Comparison of ENCODE assay signal across 3 cellular contexts in the genomic region with DNA sequence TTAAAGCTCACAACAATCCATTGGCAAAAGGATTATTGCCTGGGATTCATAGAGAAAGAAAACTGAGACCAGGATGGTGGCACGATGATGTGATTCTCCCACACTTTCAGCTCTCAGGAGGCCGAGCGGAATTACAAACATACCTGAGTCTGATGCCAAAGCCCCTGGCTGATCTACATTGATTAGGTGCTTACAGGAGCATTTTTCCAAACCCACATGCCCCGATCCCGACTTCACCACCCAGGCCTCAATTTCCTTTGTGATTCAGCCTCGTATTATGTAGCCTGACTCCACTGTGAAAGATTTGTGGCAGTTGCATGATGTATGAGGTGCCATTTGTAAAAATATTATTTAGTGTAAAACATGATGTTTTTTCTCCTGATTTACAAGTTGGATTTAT.
TF ChIP-seq lines count a peak whose summit lies in the region.

No MANE protein-coding gene starts in this region.

TF ChIP-seq in SK-N-SH, 30 proteins besides CTCF, POLR2A, EP300 and RAD21:
- TF ChIP-seq, protein P1, sequence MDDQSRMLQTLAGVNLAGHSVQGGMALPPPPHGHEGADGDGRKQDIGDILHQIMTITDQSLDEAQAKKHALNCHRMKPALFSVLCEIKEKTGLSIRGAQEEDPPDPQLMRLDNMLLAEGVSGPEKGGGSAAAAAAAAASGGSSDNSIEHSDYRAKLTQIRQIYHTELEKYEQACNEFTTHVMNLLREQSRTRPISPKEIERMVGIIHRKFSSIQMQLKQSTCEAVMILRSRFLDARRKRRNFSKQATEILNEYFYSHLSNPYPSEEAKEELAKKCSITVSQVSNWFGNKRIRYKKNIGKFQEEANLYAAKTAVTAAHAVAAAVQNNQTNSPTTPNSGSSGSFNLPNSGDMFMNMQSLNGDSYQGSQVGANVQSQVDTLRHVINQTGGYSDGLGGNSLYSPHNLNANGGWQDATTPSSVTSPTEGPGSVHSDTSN (IDR thresholded peaks at IDR 0.05), result peak; percentile 70
- peak; percentile 20; the same call in 1 of the 2 replicates for TF ChIP-seq TCF12 (IDR thresholded peaks at IDR 0.05)
- TF ChIP-seq MEF2A (IDR thresholded peaks at IDR 0.05; ENCODE audit: borderline replicate concordance, low read depth), result no peak
TF ChIP-seq in SK-N-SH: peak in this region for 2.

TF ChIP-seq in SK-N-SH treated with all-trans-retinoic acid at 6 μM for 48 hours, 23 proteins besides CTCF, POLR2A, EP300 and RAD21:
- TF ChIP-seq, protein P2, sequence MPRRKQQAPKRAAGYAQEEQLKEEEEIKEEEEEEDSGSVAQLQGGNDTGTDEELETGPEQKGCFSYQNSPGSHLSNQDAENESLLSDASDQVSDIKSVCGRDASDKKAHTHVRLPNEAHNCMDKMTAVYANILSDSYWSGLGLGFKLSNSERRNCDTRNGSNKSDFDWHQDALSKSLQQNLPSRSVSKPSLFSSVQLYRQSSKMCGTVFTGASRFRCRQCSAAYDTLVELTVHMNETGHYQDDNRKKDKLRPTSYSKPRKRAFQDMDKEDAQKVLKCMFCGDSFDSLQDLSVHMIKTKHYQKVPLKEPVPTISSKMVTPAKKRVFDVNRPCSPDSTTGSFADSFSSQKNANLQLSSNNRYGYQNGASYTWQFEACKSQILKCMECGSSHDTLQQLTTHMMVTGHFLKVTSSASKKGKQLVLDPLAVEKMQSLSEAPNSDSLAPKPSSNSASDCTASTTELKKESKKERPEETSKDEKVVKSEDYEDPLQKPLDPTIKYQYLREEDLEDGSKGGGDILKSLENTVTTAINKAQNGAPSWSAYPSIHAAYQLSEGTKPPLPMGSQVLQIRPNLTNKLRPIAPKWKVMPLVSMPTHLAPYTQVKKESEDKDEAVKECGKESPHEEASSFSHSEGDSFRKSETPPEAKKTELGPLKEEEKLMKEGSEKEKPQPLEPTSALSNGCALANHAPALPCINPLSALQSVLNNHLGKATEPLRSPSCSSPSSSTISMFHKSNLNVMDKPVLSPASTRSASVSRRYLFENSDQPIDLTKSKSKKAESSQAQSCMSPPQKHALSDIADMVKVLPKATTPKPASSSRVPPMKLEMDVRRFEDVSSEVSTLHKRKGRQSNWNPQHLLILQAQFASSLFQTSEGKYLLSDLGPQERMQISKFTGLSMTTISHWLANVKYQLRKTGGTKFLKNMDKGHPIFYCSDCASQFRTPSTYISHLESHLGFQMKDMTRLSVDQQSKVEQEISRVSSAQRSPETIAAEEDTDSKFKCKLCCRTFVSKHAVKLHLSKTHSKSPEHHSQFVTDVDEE (CRISPR knock-in tag; IDR thresholded peaks at IDR 0.05), result no peak
- TF ChIP-seq OSR1 (CRISPR knock-in tag; IDR thresholded peaks at IDR 0.05) (no peak), RARB (CRISPR knock-in tag; IDR thresholded peaks at IDR 0.05) (no peak), ISL1 (CRISPR knock-in tag; IDR thresholded peaks at IDR 0.05) (no peak), ESRRG (CRISPR knock-in tag; IDR thresholded peaks at IDR 0.05) (no peak), ZNF8 (CRISPR knock-in tag; IDR thresholded peaks at IDR 0.05) (no peak), ZNF565 (CRISPR knock-in tag; conservative IDR thresholded peaks at IDR 0.05; ENCODE audit: low read depth) (no peak), ZFP3 (CRISPR knock-in tag; IDR thresholded peaks at IDR 0.05) (no peak), BACH2 (CRISPR knock-in tag; IDR thresholded peaks at IDR 0.05; ENCODE audit: borderline replicate concordance) (no peak), ZFP30 (CRISPR knock-in tag; IDR thresholded peaks at IDR 0.05) (no peak), ZC3H10 (CRISPR knock-in tag; IDR thresholded peaks at IDR 0.05) (no peak)
TF ChIP-seq in SK-N-SH treated with all-trans-retinoic acid at 6 μM for 48 hours: peak in this region for 0.

TF ChIP-seq in IMR-90, 13 proteins besides CTCF, POLR2A, EP300 and RAD21 (continued from another document):
- TF ChIP-seq, protein P3, sequence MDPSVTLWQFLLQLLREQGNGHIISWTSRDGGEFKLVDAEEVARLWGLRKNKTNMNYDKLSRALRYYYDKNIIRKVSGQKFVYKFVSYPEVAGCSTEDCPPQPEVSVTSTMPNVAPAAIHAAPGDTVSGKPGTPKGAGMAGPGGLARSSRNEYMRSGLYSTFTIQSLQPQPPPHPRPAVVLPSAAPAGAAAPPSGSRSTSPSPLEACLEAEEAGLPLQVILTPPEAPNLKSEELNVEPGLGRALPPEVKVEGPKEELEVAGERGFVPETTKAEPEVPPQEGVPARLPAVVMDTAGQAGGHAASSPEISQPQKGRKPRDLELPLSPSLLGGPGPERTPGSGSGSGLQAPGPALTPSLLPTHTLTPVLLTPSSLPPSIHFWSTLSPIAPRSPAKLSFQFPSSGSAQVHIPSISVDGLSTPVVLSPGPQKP (IDR thresholded peaks at IDR 0.05; ENCODE audit: borderline replicate concordance, low read depth, low read length), result no peak
- TF ChIP-seq, protein P4, sequence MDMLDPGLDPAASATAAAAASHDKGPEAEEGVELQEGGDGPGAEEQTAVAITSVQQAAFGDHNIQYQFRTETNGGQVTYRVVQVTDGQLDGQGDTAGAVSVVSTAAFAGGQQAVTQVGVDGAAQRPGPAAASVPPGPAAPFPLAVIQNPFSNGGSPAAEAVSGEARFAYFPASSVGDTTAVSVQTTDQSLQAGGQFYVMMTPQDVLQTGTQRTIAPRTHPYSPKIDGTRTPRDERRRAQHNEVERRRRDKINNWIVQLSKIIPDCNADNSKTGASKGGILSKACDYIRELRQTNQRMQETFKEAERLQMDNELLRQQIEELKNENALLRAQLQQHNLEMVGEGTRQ (IDR thresholded peaks at IDR 0.05; ENCODE audit: low read depth, low read length), result no peak
- TF ChIP-seq SMC3 (IDR thresholded peaks at IDR 0.05; ENCODE audit: low read depth, low read length), result no peak
